In the genomic region with DNA sequence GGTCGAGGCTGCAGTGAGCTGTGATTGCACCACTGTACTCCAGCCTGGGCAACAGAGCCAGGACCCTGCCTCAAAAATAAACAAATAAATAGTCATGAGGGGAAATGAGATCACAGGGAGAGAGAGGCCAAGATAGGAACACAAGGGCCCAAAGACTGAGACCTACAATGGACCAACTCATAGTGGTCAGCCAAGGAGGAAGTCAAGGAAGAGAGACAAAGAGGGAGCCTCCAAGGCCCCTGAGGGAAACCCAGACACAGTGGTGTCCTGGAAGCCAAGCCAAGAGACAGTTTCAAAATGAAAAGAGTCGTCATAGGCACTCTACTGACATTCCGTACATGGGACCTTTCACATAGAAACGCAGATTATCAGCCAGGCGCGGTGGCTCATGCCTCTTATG, we compare ENCODE assay signal across 19 cellular contexts.
A peak's percentile ranks its signal among the peaks of the same experiment; 100 is the strongest.
DNase-seq lines count a peak whose midpoint lies in the region; ATAC-seq, FAIRE-seq and TF ChIP-seq lines count a peak whose summit lies in the region.
"Had no signal": no experiment of that assay in that cellular context is flagged by ENCODE, and none has a peak within 500 bp of the region (broad histone marks: within the 10 kb centered on the region; RNA-seq: fewer than 3 reads in every experiment).

No MANE protein-coding gene starts in this region.

- intact Hi-C loops in HepG2 (cut with micrococcal nuclease; ENCODE audit: unreplicated experiment) = no loop called here
- intact Hi-C loops in right lobe of liver (cut with DNase I) = no loop called here
- intact Hi-C loops in posterior vena cava (cut with DNase I) = no loop called here
- intact Hi-C loops in ovary (cut with DNase I) = no loop called here

- DNase-seq in HepG2 (ENCODE audit: low spot score) (no peak), right lobe of liver (no peak), foreskin melanocyte (peak; percentile 78), posterior vena cava (ENCODE audit: low spot score) (peak; percentile 74), ovary (no peak)
- DNase-seq: AML-193; CD4-positive, alpha-beta T cell; DMS79 treated with DMSO at 0.1 percent for 48 hours; GF-D8; H9; IMR-90 had no signal

- CTCF ChIA-PET in HepG2 (lab: Yijun Ruan, JAX; ENCODE audit: low intra/inter-chr PET ratio, low total read pairs) = no interaction called here

- in situ Hi-C loops in HepG2 (cut with HindIII; ENCODE audit: extremely low pct_ligation_motif_present, low pct_unique_long_range_greater_than_20kb) = loop anchor here (25.0 kb wide), 1 partner anchor 318 kb away; no protein-coding TSS in a partner anchor

- WGBS in HepG2 (ENCODE audit: low lambda C conversion rate) = 67% methylated on average over 3 of the region's 6 CpGs
- 79% methylated on average over 6 of the region's 6 CpGs for WGBS in right lobe of liver (ENCODE audit: insufficient coverage, low coverage, low lambda C conversion rate, missing lambda C conversion rate)
- WGBS in ovary, 3 donors = 87 to 93% (median 88%) methylated on average over 6 of the region's 6 CpGs

- TF ChIP-seq POLR2A in HepG2 (IDR thresholded peaks at IDR 0.05; ENCODE audit: insufficient read depth in 1 of 2, low read depth in 2 of 2, low read length in 2 of 2) (no peak), right lobe of liver (IDR thresholded peaks at IDR 0.05) (no peak), ovary (IDR thresholded peaks at IDR 0.05) (no peak)

- no peaks in the 10 kb centered on the region for H3K27me3 ChIP-seq in HepG2 (ENCODE audit: control insufficient read depth in 1 of 2, insufficient read depth in 2 of 2, low read length in 2 of 2)
- no peaks in the 10 kb centered on the region for H3K27me3 ChIP-seq in right lobe of liver
- no peaks in the 10 kb centered on the region for H3K27me3 ChIP-seq in ovary

- H3K4me3 ChIP-seq in HepG2 (replicated peaks in 1 of 3; ENCODE audit: insufficient read depth in 1 of 3, low read depth in 2 of 3, low read length in 3 of 3) = no peak overlapping the region
- H3K4me3 ChIP-seq in right lobe of liver = no peak overlapping the region
- H3K4me3 ChIP-seq in ovary = no peak overlapping the region
- H3K4me3 ChIP-seq: A549, K562 had no signal

- POLR2A ChIA-PET in HepG2 (lab: Yijun Ruan, JAX) = no interaction called here

- no peak for ATAC-seq in HepG2
- ATAC-seq in right lobe of liver = no peak
- ATAC-seq in HG02938 (IDR thresholded peaks at IDR 0.05; ENCODE audit: unreplicated experiment) = no peak
- ATAC-seq in GM18873 (IDR thresholded peaks at IDR 0.05; ENCODE audit: low FRiP score, unreplicated experiment) = no peak
- ATAC-seq: A549, K562 had no signal

- no TSS peak for BruUV-seq in HepG2 (replicated peaks; lab: Mats Ljungman, UMichigan)

- TF ChIP-seq EP300 in HepG2 (IDR thresholded peaks at IDR 0.05; ENCODE audit: low read depth in 2 of 2, low read length in 2 of 2) (no peak), HepG2 (CRISPR knock-in tag; IDR thresholded peaks at IDR 0.05; ENCODE audit: borderline replicate concordance) (no peak), ovary (IDR thresholded peaks at IDR 0.05) (no peak)

- H3K27ac ChIP-seq in HepG2 (ENCODE audit: extremely low read length, insufficient read depth, low read length) = no peak overlapping the region
- no peak overlapping the region for H3K27ac ChIP-seq in right lobe of liver
- no peak overlapping the region for H3K27ac ChIP-seq in ovary
- H3K27ac ChIP-seq: 22Rv1, A549, C4-2B had no signal

- H3K9me3 ChIP-seq in HepG2 (ENCODE audit: low read length) = no peaks in the 10 kb centered on the region
- no peaks in the 10 kb centered on the region for H3K9me3 ChIP-seq in right lobe of liver
- no peaks in the 10 kb centered on the region for H3K9me3 ChIP-seq in ovary
- H3K9me3 ChIP-seq: A549 had no signal

- H3K9ac ChIP-seq in HepG2 (ENCODE audit: insufficient read depth, low read depth, low read length) = no peak overlapping the region

- H3K4me2 ChIP-seq in HepG2 (ENCODE audit: low read depth, low read length) = no peak overlapping the region
- H3K4me2 ChIP-seq: A549 had no signal

- no peaks in the 10 kb centered on the region for H4K20me1 ChIP-seq in HepG2 (ENCODE audit: insufficient read depth, low read length)

- H3K79me2 ChIP-seq in HepG2 (ENCODE audit: insufficient read depth, low read length) = no peaks in the 10 kb centered on the region

- H3K36me3 ChIP-seq in HepG2 (replicated peaks in 1 of 2; ENCODE audit: control insufficient read depth in 1 of 2, insufficient read depth in 2 of 2, low read length in 2 of 2) (no peaks in the 10 kb centered on the region), right lobe of liver (no peaks in the 10 kb centered on the region), ovary (no peaks in the 10 kb centered on the region)

- TF ChIP-seq CTCF in HepG2 (CRISPR knock-in tag; IDR thresholded peaks at IDR 0.05) = no peak
- no peak for TF ChIP-seq CTCF in right lobe of liver (IDR thresholded peaks at IDR 0.05)
- no peak for TF ChIP-seq CTCF in ovary (IDR thresholded peaks at IDR 0.05)

- peaks cover 9% of the 10 kb centered on the region for H3K4me1 ChIP-seq in HepG2 (ENCODE audit: insufficient read depth, low read length)
- no peaks in the 10 kb centered on the region for H3K4me1 ChIP-seq in right lobe of liver
- H3K4me1 ChIP-seq in ovary (ENCODE audit: insufficient read depth) = no peaks in the 10 kb centered on the region
- H3K4me1 ChIP-seq: A549 had no signal

- no peak for TF ChIP-seq RAD21 in HepG2 (CRISPR knock-in tag; IDR thresholded peaks at IDR 0.05)

- no peak for FAIRE-seq in HepG2 (lab: Jason Lieb, UNC)
- FAIRE-seq: A549, GM19239, H1, K562 had no signal

- H2AFZ ChIP-seq in HepG2 (ENCODE audit: low read length) = no peak overlapping the region

TF ChIP-seq in HepG2, 621 proteins besides CTCF, POLR2A, EP300 and RAD21:
- TF ChIP-seq, protein P1, sequence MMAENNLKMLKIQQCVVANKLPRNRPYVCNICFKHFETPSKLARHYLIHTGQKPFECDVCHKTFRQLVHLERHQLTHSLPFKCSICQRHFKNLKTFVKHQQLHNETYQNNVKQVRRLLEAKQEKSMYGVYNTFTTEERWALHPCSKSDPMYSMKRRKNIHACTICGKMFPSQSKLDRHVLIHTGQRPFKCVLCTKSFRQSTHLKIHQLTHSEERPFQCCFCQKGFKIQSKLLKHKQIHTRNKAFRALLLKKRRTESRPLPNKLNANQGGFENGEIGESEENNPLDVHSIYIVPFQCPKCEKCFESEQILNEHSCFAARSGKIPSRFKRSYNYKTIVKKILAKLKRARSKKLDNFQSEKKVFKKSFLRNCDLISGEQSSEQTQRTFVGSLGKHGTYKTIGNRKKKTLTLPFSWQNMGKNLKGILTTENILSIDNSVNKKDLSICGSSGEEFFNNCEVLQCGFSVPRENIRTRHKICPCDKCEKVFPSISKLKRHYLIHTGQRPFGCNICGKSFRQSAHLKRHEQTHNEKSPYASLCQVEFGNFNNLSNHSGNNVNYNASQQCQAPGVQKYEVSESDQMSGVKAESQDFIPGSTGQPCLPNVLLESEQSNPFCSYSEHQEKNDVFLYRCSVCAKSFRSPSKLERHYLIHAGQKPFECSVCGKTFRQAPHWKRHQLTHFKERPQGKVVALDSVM (CRISPR knock-in tag; IDR thresholded peaks at IDR 0.05) = 0 out of 2 replicates have a peak, but pooled peaks have one; percentile 38
- no peak for TF ChIP-seq GMEB2 (CRISPR knock-in tag; IDR thresholded peaks at IDR 0.05; ENCODE audit: low read depth)

Comparison
In these comparisons a context has a peak if more than half of its experiments do, and no peak if none do; other contexts are left out.
1. DNase-seq: peak in foreskin melanocyte (single experiment) and posterior vena cava (single experiment); none in HepG2 (single experiment), right lobe of liver (0 of 3) and ovary (0 of 5).